In the genomic region with DNA sequence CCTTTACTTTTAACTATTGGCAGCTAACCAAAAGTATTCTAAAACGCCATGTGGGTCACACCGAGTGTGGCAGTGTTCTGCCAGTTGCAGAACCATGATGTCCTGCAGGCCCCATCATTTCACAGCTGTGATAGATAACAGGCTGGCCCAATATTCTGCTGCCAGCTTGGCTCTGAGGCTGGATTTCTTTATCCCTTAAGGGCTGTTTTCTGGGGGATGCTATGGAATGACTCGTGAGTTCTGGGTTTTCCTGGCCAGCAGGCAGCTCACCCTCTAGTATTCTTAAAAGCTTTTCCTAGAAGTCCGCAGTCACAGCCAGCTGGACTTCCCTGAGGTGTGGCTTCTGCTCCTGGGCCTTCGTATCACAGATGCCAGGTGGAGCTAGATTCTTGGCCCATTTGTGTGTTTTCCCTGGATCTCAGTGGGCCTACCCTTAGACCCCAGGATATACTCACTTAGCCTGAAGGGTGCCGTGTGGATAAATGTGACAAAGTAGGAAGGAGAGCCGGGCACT, we compare ENCODE assay signal across 1 cellular context.
TF ChIP-seq lines count a peak whose summit lies in the region.

No MANE protein-coding gene starts in this region.

TF ChIP-seq in GM12878, 131 proteins besides CTCF, POLR2A, EP300 and RAD21 (continued from another document):
- TF ChIP-seq ZNF384 (IDR thresholded peaks at IDR 0.05; ENCODE audit: borderline replicate concordance, low read depth, low read length) (no peak), ZNF274 (IDR thresholded peaks at IDR 0.05; ENCODE audit: insufficient read depth, insufficient read length) (no peak), BMI1 (IDR thresholded peaks at IDR 0.05; ENCODE audit: borderline replicate concordance) (no peak), RCOR1 (conservative IDR thresholded peaks at IDR 0.05; ENCODE audit: low read depth, low read length) (no peak), POU2F2 (IDR thresholded peaks at IDR 0.05; ENCODE audit: borderline replicate concordance, low read depth, low read length) (no peak), ELK1 (IDR thresholded peaks at IDR 0.05; ENCODE audit: low read depth, low read length) (no peak), NR2C2 (IDR thresholded peaks at IDR 0.05; ENCODE audit: borderline replicate concordance, control insufficient read depth, insufficient read length, low read depth) (no peak), TCF12 (IDR thresholded peaks at IDR 0.05; ENCODE audit: low read depth, low read length) (no peak), SIN3A (IDR thresholded peaks at IDR 0.05; ENCODE audit: low read depth, low read length) (no peak), SKIL (IDR thresholded peaks at IDR 0.05; ENCODE audit: low read depth, poor library complexity, severe bottlenecking) (no peak), BCL11A (IDR thresholded peaks at IDR 0.05; ENCODE audit: low read depth, low read length) (no peak)
- TF ChIP-seq, protein P1, sequence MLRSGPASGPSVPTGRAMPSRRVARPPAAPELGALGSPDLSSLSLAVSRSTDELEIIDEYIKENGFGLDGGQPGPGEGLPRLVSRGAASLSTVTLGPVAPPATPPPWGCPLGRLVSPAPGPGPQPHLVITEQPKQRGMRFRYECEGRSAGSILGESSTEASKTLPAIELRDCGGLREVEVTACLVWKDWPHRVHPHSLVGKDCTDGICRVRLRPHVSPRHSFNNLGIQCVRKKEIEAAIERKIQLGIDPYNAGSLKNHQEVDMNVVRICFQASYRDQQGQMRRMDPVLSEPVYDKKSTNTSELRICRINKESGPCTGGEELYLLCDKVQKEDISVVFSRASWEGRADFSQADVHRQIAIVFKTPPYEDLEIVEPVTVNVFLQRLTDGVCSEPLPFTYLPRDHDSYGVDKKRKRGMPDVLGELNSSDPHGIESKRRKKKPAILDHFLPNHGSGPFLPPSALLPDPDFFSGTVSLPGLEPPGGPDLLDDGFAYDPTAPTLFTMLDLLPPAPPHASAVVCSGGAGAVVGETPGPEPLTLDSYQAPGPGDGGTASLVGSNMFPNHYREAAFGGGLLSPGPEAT (IDR thresholded peaks at IDR 0.05; ENCODE audit: low read depth): no peak
- TF ChIP-seq, protein P2, sequence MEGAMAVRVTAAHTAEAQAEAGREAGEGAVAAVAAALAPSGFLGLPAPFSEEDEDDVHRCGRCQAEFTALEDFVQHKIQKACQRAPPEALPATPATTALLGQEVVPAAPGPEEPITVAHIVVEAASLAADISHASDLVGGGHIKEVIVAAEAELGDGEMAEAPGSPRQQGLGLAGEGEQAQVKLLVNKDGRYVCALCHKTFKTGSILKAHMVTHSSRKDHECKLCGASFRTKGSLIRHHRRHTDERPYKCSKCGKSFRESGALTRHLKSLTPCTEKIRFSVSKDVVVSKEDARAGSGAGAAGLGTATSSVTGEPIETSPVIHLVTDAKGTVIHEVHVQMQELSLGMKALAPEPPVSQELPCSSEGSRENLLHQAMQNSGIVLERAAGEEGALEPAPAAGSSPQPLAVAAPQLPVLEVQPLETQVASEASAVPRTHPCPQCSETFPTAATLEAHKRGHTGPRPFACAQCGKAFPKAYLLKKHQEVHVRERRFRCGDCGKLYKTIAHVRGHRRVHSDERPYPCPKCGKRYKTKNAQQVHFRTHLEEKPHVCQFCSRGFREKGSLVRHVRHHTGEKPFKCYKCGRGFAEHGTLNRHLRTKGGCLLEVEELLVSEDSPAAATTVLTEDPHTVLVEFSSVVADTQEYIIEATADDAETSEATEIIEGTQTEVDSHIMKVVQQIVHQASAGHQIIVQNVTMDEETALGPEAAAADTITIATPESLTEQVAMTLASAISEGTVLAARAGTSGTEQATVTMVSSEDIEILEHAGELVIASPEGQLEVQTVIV (IDR thresholded peaks at IDR 0.05; ENCODE audit: borderline replicate concordance, partially characterized antibody): no peak
